1 cellular context compared by ENCODE assay signal in genomic region chr7:141737836-141738591, GRCh38.
TF ChIP-seq lines count a peak whose summit lies in the region.

Gene SSBP1, plus strand, starts transcription at chr7:141738358. Its CDS starts 809 bp downstream, at chr7:141739167.

TF ChIP-seq in K562, 482 proteins besides CTCF, POLR2A, EP300 and RAD21 (continued from another document and continues in another):
- TF ChIP-seq ZBTB49 (CRISPR knock-in tag; IDR thresholded peaks at IDR 0.05; ENCODE audit: borderline replicate concordance) (no peak), RNF219 (CRISPR knock-in tag; IDR thresholded peaks at IDR 0.05) (no peak), CCAR2 (IDR thresholded peaks at IDR 0.05; ENCODE audit: low read depth, low read length) (peak; percentile 92; the same call in 1 of the 2 replicates), MEF2D (tag; conservative IDR thresholded peaks at IDR 0.05; ENCODE audit: low read depth) (peak; percentile 64; the same call in 1 of the 2 replicates), JUNB (CRISPR knock-in tag; conservative IDR thresholded peaks at IDR 0.05) (no peak), FOXM1 (IDR thresholded peaks at IDR 0.05; ENCODE audit: low read depth) (peak; percentile 87), FOXM1 (CRISPR knock-in tag; IDR thresholded peaks at IDR 0.05; ENCODE audit: low read depth) (no peak; the same call in 1 of the 2 replicates), SETDB1 (IDR thresholded peaks at IDR 0.05; ENCODE audit: low read length) (peak; percentile 99), HDAC8 (tag; IDR thresholded peaks at IDR 0.05) (peak; percentile 69), TARDBP (IDR thresholded peaks at IDR 0.05) (peak; percentile 81; the same call in 1 of the 2 replicates), SFPQ (IDR thresholded peaks at IDR 0.05; ENCODE audit: low read depth, low read length) (no peak), REST (CRISPR knock-in tag; IDR thresholded peaks at IDR 0.05; ENCODE audit: low read depth) (peak; percentile 84), JUN (IDR thresholded peaks at IDR 0.05; ENCODE audit: borderline replicate concordance, low read depth, low read length) (peak; percentile 65; the same call in 1 of the 2 replicates), JUN (CRISPR knock-in tag; IDR thresholded peaks at IDR 0.05; ENCODE audit: borderline replicate concordance) (0 out of 2 replicates have a peak, but pooled peaks have one; percentile 80), RBBP5 (IDR thresholded peaks at IDR 0.05; ENCODE audit: borderline replicate concordance, insufficient read depth, low read length, poor library complexity, severe bottlenecking) (peak; percentile 100), ASH1L (IDR thresholded peaks at IDR 0.05; ENCODE audit: borderline replicate concordance, low read depth, partially characterized antibody) (peak; percentile 75), ZNF133 (CRISPR knock-in tag; IDR thresholded peaks at IDR 0.05) (0 out of 2 replicates have a peak, but pooled peaks have one; percentile 35), TAF15 (IDR thresholded peaks at IDR 0.05; ENCODE audit: low read depth, low read length) (no peak), ZNF445 (CRISPR knock-in tag; IDR thresholded peaks at IDR 0.05; ENCODE audit: low read depth) (0 out of 2 replicates have a peak, but pooled peaks have one; percentile 67), KDM1A (IDR thresholded peaks at IDR 0.05) (0 out of 4 replicates have a peak, but pooled peaks of 1 of the 2 experiments have one; percentile 40), POLR2H (tag; IDR thresholded peaks at IDR 0.05; ENCODE audit: low read depth) (peak; percentile 92), ZNF23 (CRISPR knock-in tag; IDR thresholded peaks at IDR 0.05) (0 out of 2 replicates have a peak, but pooled peaks have one; percentile 7), JUND (IDR thresholded peaks at IDR 0.05; ENCODE audit: borderline replicate concordance, low read depth, low read length) (peak; percentile 90), JUND (tag; IDR thresholded peaks at IDR 0.05; ENCODE audit: borderline replicate concordance, low read depth, low read length) (peak; percentile 75; the same call in 1 of the 3 replicates), HMGXB4 (CRISPR knock-in tag; IDR thresholded peaks at IDR 0.05) (peak; percentile 88; the same call in 1 of the 2 replicates), ZNF644 (tag; IDR thresholded peaks at IDR 0.05; ENCODE audit: low read depth) (peak; percentile 96), ZNF197 (CRISPR knock-in tag; IDR thresholded peaks at IDR 0.05; ENCODE audit: low read depth) (0 out of 2 replicates have a peak, but pooled peaks have one; percentile 64), DPF2 (IDR thresholded peaks at IDR 0.05) (peak; percentile 54), ZNF121 (CRISPR knock-in tag; conservative IDR thresholded peaks at IDR 0.05) (no peak), ARID2 (IDR thresholded peaks at IDR 0.05) (peak; percentile 55), BCL6 (CRISPR knock-in tag; IDR thresholded peaks at IDR 0.05) (peak; percentile 62; the same call in 1 of the 2 replicates), SAP30 (IDR thresholded peaks at IDR 0.05; ENCODE audit: borderline replicate concordance, insufficient read depth, low read depth, low read length, poor library complexity, severe bottlenecking) (peak; percentile 92), PCBP2 (IDR thresholded peaks at IDR 0.05; ENCODE audit: low read depth, low read length, poor library complexity, severe bottlenecking) (no peak), FOXJ3 (CRISPR knock-in tag; IDR thresholded peaks at IDR 0.05) (no peak), ZBTB1 (CRISPR knock-in tag; IDR thresholded peaks at IDR 0.05; ENCODE audit: borderline replicate concordance, low read depth) (peak; percentile 87), XRCC3 (IDR thresholded peaks at IDR 0.05) (no peak; the same call in 1 of the 2 replicates), ZNF384 (IDR thresholded peaks at IDR 0.05; ENCODE audit: low read depth, low read length) (peak; percentile 92), ZNF507 (tag; conservative IDR thresholded peaks at IDR 0.05) (no peak), ARNT (IDR thresholded peaks at IDR 0.05) (peak; percentile 93 to 98), CREB1 (IDR thresholded peaks at IDR 0.05) (peak; percentile 96), CREB1 (CRISPR knock-in tag; IDR thresholded peaks at IDR 0.05) (peak; percentile 95), KLF16 (IDR thresholded peaks at IDR 0.05) (peak; percentile 69), SUPT5H (IDR thresholded peaks at IDR 0.05) (peak; percentile 99), ZBED1 (IDR thresholded peaks at IDR 0.05) (peak; percentile 87; the same call in 1 of the 2 replicates), NCOA4 (IDR thresholded peaks at IDR 0.05; ENCODE audit: partially characterized antibody) (peak; percentile 53), SP2 (IDR thresholded peaks at IDR 0.05; ENCODE audit: extremely low read depth, low read depth, low read length, poor library complexity, severe bottlenecking) (peak; percentile 36), ELF2 (CRISPR knock-in tag; IDR thresholded peaks at IDR 0.05) (peak; percentile 96), HEY1 (CRISPR knock-in tag; IDR thresholded peaks at IDR 0.05; ENCODE audit: borderline replicate concordance) (0 out of 2 replicates have a peak, but pooled peaks have one; percentile 54), BCOR (IDR thresholded peaks at IDR 0.05) (peak; percentile 71), U2AF2 (optimal IDR thresholded peaks at IDR 0.05; ENCODE audit: low read depth, low read length) (no peak), ZNF695 (CRISPR knock-in tag; IDR thresholded peaks at IDR 0.05) (0 out of 2 replicates have a peak, but pooled peaks have one; percentile 46), CHAMP1 (IDR thresholded peaks at IDR 0.05) (peak; percentile 97), TCF7L2 (IDR thresholded peaks at IDR 0.05; ENCODE audit: low read depth, low read length) (peak; percentile 71), SREBF1 (IDR thresholded peaks at IDR 0.05; ENCODE audit: borderline replicate concordance, low read depth, low read length) (peak; percentile 82; the same call in 1 of the 2 replicates), FOXK2 (conservative IDR thresholded peaks at IDR 0.05 in 1 of 2, IDR thresholded peaks at IDR 0.05 in 1 of 2; ENCODE audit: low read depth in 2 of 2) (peak; percentile 98 to 100), MAFF (IDR thresholded peaks at IDR 0.05; ENCODE audit: low read length) (no peak), FOSL1 (tag; conservative IDR thresholded peaks at IDR 0.05) (peak; percentile 60), SNIP1 (IDR thresholded peaks at IDR 0.05; ENCODE audit: low read depth) (peak; percentile 66; the same call in 1 of the 2 replicates), NCOA1 (IDR thresholded peaks at IDR 0.05; ENCODE audit: low read depth) (peak; percentile 99), ZNF324 (CRISPR knock-in tag; IDR thresholded peaks at IDR 0.05) (peak; percentile 43; the same call in 1 of the 2 replicates), CBX5 (IDR thresholded peaks at IDR 0.05; ENCODE audit: borderline replicate concordance, low read depth) (peak; percentile 65; the same call in 1 of the 2 replicates)
